In the genomic region with DNA sequence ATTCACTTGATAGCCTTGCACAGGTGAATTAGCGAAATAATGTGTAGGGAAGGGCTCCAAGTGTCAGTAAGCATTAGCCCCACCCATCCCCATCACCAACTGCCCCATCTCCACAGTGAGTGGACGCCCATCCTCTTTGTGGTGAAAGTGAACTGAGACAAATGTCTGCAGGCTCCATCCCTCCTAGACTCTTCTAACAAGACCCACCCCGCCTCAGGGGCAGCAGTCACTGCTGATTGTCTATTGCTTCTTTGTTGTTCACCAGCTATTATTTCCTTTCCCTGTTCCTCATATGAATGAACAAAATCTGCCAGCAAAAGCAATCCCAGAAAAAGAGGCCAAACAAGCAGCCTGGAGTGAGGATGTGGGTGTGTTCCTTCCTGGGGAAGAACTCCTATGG, we compare ENCODE assay signal across 25 cellular contexts.
DNase-seq lines count a peak whose midpoint lies in the region; ATAC-seq and TF ChIP-seq lines count a peak whose summit lies in the region.
"Had no signal": no experiment of that assay in that cellular context is flagged by ENCODE, and none has a peak within 500 bp of the region (broad histone marks: within the 10 kb centered on the region; RNA-seq: fewer than 3 reads in every experiment).

No MANE protein-coding gene starts in this region.

- peaks cover 25% of the 10 kb centered on the region for H3K4me1 Mint-ChIP-seq in WTC11
- H3K4me1 Mint-ChIP-seq in endodermal cell, result peaks cover 3% of the 10 kb centered on the region
- H3K4me1 Mint-ChIP-seq: CD14-positive monocyte; CD4-positive, alpha-beta memory T cell; CD4-positive, CD25-positive, alpha-beta regulatory T cell; CD8-positive, alpha-beta memory T cell had no signal

- TF ChIP-seq CTCF in left ventricle myocardium inferior (IDR thresholded peaks at IDR 0.05; ENCODE audit: borderline replicate concordance), result no peak
- no peak for TF ChIP-seq CTCF in WTC11 (IDR thresholded peaks at IDR 0.05)
- no peak for TF ChIP-seq CTCF in endodermal cell (conservative IDR thresholded peaks at IDR 0.05)

- H3K27me3 ChIP-seq in left ventricle myocardium inferior (ENCODE audit: low read depth) (no peaks in the 10 kb centered on the region), endodermal cell (ENCODE audit: control insufficient read depth, insufficient read depth, low read length, poor library complexity, severe bottlenecking) (no peaks in the 10 kb centered on the region)
- H3K27me3 ChIP-seq: BE2C, BLaER1 had no signal

- H3K36me3 Mint-ChIP-seq in WTC11 (peaks cover 30% of the 10 kb centered on the region), endodermal cell (ENCODE audit: low read depth) (peaks cover 13% of the 10 kb centered on the region)
- H3K36me3 Mint-ChIP-seq: CD14-positive monocyte; CD4-positive, alpha-beta memory T cell; CD4-positive, CD25-positive, alpha-beta regulatory T cell; CD8-positive, alpha-beta memory T cell had no signal

- 82 to 99% methylated on average over 2 to 3 of the region's 3 CpGs for WGBS in endodermal cell (ENCODE audit: insufficient coverage in 1 of 2, insufficient read length in 1 of 2), 2 experiments

- POLR2A ChIA-PET in WTC11 (lab: Charles Lee), result interaction anchor here (0.6 kb wide), 1 partner anchor 183 kb away, joined by 3 read pairs; no protein-coding TSS in a partner anchor

- H3K4me3 Mint-ChIP-seq in WTC11, result no peak overlapping the region
- no peak overlapping the region for H3K4me3 Mint-ChIP-seq in endodermal cell
- H3K4me3 Mint-ChIP-seq: CD14-positive monocyte; CD4-positive, alpha-beta memory T cell; CD4-positive, CD25-positive, alpha-beta regulatory T cell; CD8-positive, alpha-beta memory T cell had no signal

- H3K9ac ChIP-seq in endodermal cell (ENCODE audit: extremely low read depth, low read length, poor library complexity, severe bottlenecking), result no peak overlapping the region
- H3K9ac ChIP-seq: BLaER1 had no signal

- DNase-seq in left ventricle myocardium inferior (no peak), cardiac septum (ENCODE audit: low spot score) (no peak), WTC11 (ENCODE audit: low spot score) (no peak), endodermal cell (no peak), HCEC 1CT (no peak)
- DNase-seq: 8988T; ACHN; BE2C; C1 segment of cervical spinal cord; CD4-positive, alpha-beta memory T cell; CD4-positive, CD25-positive, alpha-beta regulatory T cell; CD8-positive, alpha-beta memory T cell; COR-L47; DMS 273 treated with DMSO at 0.1 percent for 48 hours; DMS153; DMS53; DMS79; DND-41; EL; GDM1 had no signal

- no peaks in the 10 kb centered on the region for H3K27me3 Mint-ChIP-seq in WTC11 (ENCODE audit: low read depth)
- H3K27me3 Mint-ChIP-seq in endodermal cell (ENCODE audit: insufficient read depth), result no peaks in the 10 kb centered on the region
- H3K27me3 Mint-ChIP-seq: CD4-positive, alpha-beta memory T cell; CD4-positive, CD25-positive, alpha-beta regulatory T cell; CD8-positive, alpha-beta memory T cell had no signal

- H3K9me3 ChIP-seq in left ventricle myocardium inferior (replicated peaks) (peaks cover 9% of the 10 kb centered on the region), endodermal cell (ENCODE audit: control insufficient read depth, low read length) (peaks cover 48% of the 10 kb centered on the region)
- H3K9me3 ChIP-seq: BE2C, BLaER1 had no signal

- H3K9me3 Mint-ChIP-seq in WTC11 (no peaks in the 10 kb centered on the region), endodermal cell (peaks cover 30% of the 10 kb centered on the region)
- H3K9me3 Mint-ChIP-seq: CD8-positive, alpha-beta memory T cell had no signal

- ATAC-seq in WTC11 (no peak), HG02623 (IDR thresholded peaks at IDR 0.05; ENCODE audit: unreplicated experiment) (no peak), HG02678 (IDR thresholded peaks at IDR 0.05; ENCODE audit: unreplicated experiment) (no peak)
- ATAC-seq: GM12878 had no signal

- intact Hi-C loops in left ventricle myocardium inferior (cut with micrococcal nuclease), result no loop called here
- intact Hi-C loops in cardiac septum (cut with DNase I), result no loop called here

- no peak overlapping the region for H3K4me3 ChIP-seq in left ventricle myocardium inferior
- H3K4me3 ChIP-seq in endodermal cell (ENCODE audit: low read length), result peak overlapping the region; percentile 39
- H3K4me3 ChIP-seq: BLaER1, GM12878 had no signal

- H3K36me3 ChIP-seq in left ventricle myocardium inferior, result no peaks in the 10 kb centered on the region
- no peaks in the 10 kb centered on the region for H3K36me3 ChIP-seq in endodermal cell (ENCODE audit: control insufficient read depth, insufficient read depth, low read length)
- H3K36me3 ChIP-seq: BE2C, BLaER1 had no signal

- no peaks in the 10 kb centered on the region for H3K4me1 ChIP-seq in left ventricle myocardium inferior
- no peaks in the 10 kb centered on the region for H3K4me1 ChIP-seq in endodermal cell (ENCODE audit: control insufficient read depth, insufficient read depth, low read length)
- H3K4me1 ChIP-seq: BE2C, BLaER1 had no signal

- CTCF ChIA-PET in WTC11 (lab: Charles Lee), result interaction anchor here (1.3 kb wide), 1 partner anchor 15 kb away, joined by 3 read pairs; no protein-coding TSS in a partner anchor

- H3K27ac Mint-ChIP-seq in WTC11 (no peak overlapping the region), endodermal cell (no peak overlapping the region)
- H3K27ac Mint-ChIP-seq: CD14-positive monocyte; CD4-positive, CD25-positive, alpha-beta regulatory T cell; CD8-positive, alpha-beta memory T cell had no signal

- H3K27ac ChIP-seq in left ventricle myocardium inferior (replicated peaks) (peak overlapping the region; percentile 39), endodermal cell (ENCODE audit: low read depth, low read length) (no peak overlapping the region)
- H3K27ac ChIP-seq: BLaER1 had no signal

TF ChIP-seq in WTC11, 78 proteins besides CTCF, POLR2A, EP300 and RAD21:
- TF ChIP-seq TCF7 (CRISPR knock-in tag; IDR thresholded peaks at IDR 0.05; ENCODE audit: low read depth), result no peak
- TF ChIP-seq RORB (CRISPR knock-in tag; IDR thresholded peaks at IDR 0.05), result no peak
- TF ChIP-seq, protein P1, sequence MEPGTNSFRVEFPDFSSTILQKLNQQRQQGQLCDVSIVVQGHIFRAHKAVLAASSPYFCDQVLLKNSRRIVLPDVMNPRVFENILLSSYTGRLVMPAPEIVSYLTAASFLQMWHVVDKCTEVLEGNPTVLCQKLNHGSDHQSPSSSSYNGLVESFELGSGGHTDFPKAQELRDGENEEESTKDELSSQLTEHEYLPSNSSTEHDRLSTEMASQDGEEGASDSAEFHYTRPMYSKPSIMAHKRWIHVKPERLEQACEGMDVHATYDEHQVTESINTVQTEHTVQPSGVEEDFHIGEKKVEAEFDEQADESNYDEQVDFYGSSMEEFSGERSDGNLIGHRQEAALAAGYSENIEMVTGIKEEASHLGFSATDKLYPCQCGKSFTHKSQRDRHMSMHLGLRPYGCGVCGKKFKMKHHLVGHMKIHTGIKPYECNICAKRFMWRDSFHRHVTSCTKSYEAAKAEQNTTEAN (CRISPR knock-in tag; IDR thresholded peaks at IDR 0.05), result no peak
- TF ChIP-seq FOXJ3 (CRISPR knock-in tag; IDR thresholded peaks at IDR 0.05; ENCODE audit: borderline replicate concordance), result no peak
- TF ChIP-seq ZNF317 (CRISPR knock-in tag; IDR thresholded peaks at IDR 0.05; ENCODE audit: borderline replicate concordance, low read depth), result 0 out of 2 replicates have a peak, but pooled peaks have one; percentile 29
